29 cellular contexts compared by ENCODE assay signal in the genomic region with DNA sequence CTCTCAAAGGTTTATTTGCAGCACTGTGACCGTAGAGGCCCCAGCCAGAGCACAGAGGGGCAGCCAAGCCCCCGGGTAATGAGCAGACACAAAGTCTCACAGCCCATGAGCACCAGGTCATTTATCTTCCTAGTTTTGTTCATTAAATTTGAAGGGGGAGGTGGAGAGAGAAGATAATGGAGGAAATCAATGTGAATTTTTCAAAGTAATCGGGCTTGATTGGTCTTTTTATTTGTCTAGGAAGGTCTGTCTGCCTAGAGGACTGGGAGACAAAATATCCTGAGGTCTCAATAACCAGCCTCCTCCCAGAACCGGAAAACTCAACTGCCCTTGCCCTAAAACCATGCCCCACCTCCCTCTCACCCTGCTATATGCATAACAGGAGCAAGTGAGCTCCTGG.
"Had no signal": no experiment of that assay in that cellular context is flagged by ENCODE, and none has a peak within 500 bp of the region (broad histone marks: within the 10 kb centered on the region; RNA-seq: fewer than 3 reads in every experiment).

No MANE protein-coding gene starts in this region.

- H3K27me3 ChIP-seq: adrenal gland, body of pancreas, breast epithelium, Peyer's patch, SJSA1 had no signal

- H3K4me1 ChIP-seq: adrenal gland, body of pancreas, breast epithelium, Peyer's patch had no signal

- ATAC-seq: activated CD4-positive, alpha-beta T cell treated with anti-CD3 and anti-CD28 coated beads for 36 hours; activated CD4-positive, CD25-positive, alpha-beta regulatory T cell treated with anti-CD3 and anti-CD28 coated beads, Interleukin-2, amount 50 U/mL, for 24 hours; activated CD8-positive, alpha-beta T cell treated with anti-CD3 and anti-CD28 coated beads, Interleukin-2, amount 10 ng/mL, durations not matched to agents 7 days and 5 days; activated naive CD4-positive, alpha-beta T cell treated with anti-CD3 and anti-CD28 coated beads, Interleukin-2, amount 50 U/mL, for 72 hours; body of pancreas; PC-3; WTC11 had no signal

- H3K4me3 ChIP-seq: adrenal gland, body of pancreas, breast epithelium, Peyer's patch, SJSA1 had no signal

- DNase-seq: activated CD4-positive, alpha-beta T cell treated with anti-CD3 and anti-CD28 coated beads for 36 hours; activated CD4-positive, alpha-beta T cell treated with anti-CD3 and anti-CD28 coated beads, Interleukin-2, amount 10 ng/mL, durations not matched to agents 7 days and 5 days; activated CD4-positive, alpha-beta T cell treated with anti-CD3 and anti-CD28 coated beads, Interleukin-2, amount 50 U/mL, for 48 hours; activated CD8-positive, alpha-beta T cell treated with anti-CD3 and anti-CD28 coated beads, Interleukin-2, amount 10 ng/mL, durations not matched to agents 7 days and 5 days; activated gamma-delta T cell treated with Interleukin-2 at 50 U/mL for 16 hours; activated naive CD4-positive, alpha-beta T cell treated with anti-CD3 and anti-CD28 coated beads for 36 hours; activated T-cell treated with anti-CD3 and anti-CD28 coated beads, Interleukin-2, amount 50 U/mL, for 24 hours; adrenal gland; body of pancreas; Karpas-422; KBM-7; NCI-H1105; NCI-H1417 treated with DMSO at 0.1 percent for 48 hours; NCI-H187 treated with DMSO at 0.1 percent for 48 hours; NCI-H2081; NCI-H2171 treated with DMSO at 0.1 percent for 48 hours; NCI-H2227 treated with DMSO at 0.1 percent for 48 hours; NCI-H446 treated with DMSO at 0.1 percent for 48 hours; NCI-H524; PC-3; Peyer's patch; RPMI8226; SHP77 treated with DMSO at 0.1 percent for 48 hours; T1000 had no signal

- H3K9me3 ChIP-seq: adrenal gland, body of pancreas, breast epithelium, Peyer's patch, SJSA1 had no signal

- H3K27ac ChIP-seq: adrenal gland, body of pancreas, breast epithelium, Peyer's patch, SJSA1 had no signal

- H3K36me3 ChIP-seq: adrenal gland, breast epithelium, Peyer's patch, SJSA1 had no signal
